Comparison of ENCODE assay signal across 8 cellular contexts in the genomic region with DNA sequence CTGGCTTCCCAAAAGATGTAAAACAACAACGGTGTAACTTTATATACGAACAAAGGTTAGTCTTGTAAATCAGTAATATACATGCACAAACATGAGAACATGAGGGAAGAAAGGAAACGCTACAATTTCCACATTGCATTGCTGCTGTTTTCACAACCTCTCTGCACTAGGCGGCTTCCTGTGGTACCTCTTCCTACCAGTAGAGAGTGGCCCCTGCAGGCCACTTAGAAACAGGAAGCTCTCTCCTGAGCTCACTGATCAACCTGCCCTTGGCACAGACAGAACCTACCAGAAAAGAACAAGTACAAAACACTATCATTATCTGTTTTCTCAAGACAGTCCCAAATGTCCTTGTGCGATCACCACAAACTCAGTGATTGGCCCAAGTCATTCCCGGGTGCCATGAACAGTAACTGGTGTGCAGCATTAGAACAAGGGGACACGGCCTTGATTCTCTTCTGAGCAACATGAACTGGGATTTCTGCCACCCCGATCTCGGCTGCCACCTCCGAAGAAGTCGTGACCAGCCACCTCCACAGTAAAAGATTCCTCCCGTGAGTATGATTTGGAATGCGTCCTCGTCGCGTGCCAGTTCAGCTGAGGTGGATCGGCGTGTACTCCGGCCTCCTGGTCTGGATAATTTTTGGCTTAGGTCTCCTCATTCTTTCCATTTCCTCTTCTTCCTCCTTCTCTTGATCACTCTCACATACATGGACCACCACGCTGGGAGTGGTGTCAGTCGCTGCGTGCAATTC. TPM values are rescaled to one million over a fixed set of nuclear protein-coding genes. Genes with fewer than 3 reads are reported as not detected.
DNase-seq lines count a peak whose midpoint lies in the region; ATAC-seq, FAIRE-seq and TF ChIP-seq lines count a peak whose summit lies in the region.

No MANE protein-coding gene starts in this region.

- H3K36me3 ChIP-seq in pancreas (peaks cover 0 to 20% (median 0%) of the 10 kb centered on the region in 3 donors), adrenal gland (replicated peaks in 1 of 2) (peaks cover 0 to 18% of the 10 kb centered on the region in 2 donors)

- H3K27me3 ChIP-seq in pancreas (no peaks in the 10 kb centered on the region), adrenal gland (no peaks in the 10 kb centered on the region)

- WGBS in pancreas, 2 donors: 84 to 87% methylated on average over 22 of the region's 22 CpGs
- 84 to 88% (median 86%) methylated on average over 22 of the region's 22 CpGs for WGBS in adrenal gland, 4 donors

- peak in 3 of 4 donors; percentile 41 to 56 (median 46) for ATAC-seq in pancreas
- ATAC-seq in HG03521 (IDR thresholded peaks at IDR 0.05; ENCODE audit: unreplicated experiment): no peak

- H3K4me1 ChIP-seq in pancreas (peaks cover 4 to 11% (median 10%) of the 10 kb centered on the region in 3 donors), adrenal gland (replicated peaks in 1 of 2) (peaks cover 0 to 15% of the 10 kb centered on the region in 2 donors)

- H3K27ac ChIP-seq in pancreas: no peak overlapping the region
- no peak overlapping the region for H3K27ac ChIP-seq in adrenal gland

- H3K9me3 ChIP-seq in pancreas (no peaks in the 10 kb centered on the region), adrenal gland (replicated peaks in 1 of 3) (no peaks in the 10 kb centered on the region)

- intact Hi-C loops in pancreas (cut with DNase I) (no loop called here), adrenal gland (cut with DNase I) (no loop called here)

- peak; percentile 68 for TF ChIP-seq CTCF in choroid plexus epithelial cell (conservative IDR thresholded peaks at IDR 0.05; ENCODE audit: low read depth, low read length)
- TF ChIP-seq CTCF in pancreas (IDR thresholded peaks at IDR 0.05): no peak
- peak in 2 of 6 experiments; percentile 7 to 25 for TF ChIP-seq CTCF in adrenal gland (IDR thresholded peaks at IDR 0.05)

- no peak for FAIRE-seq in pancreas (lab: Jason Lieb, UNC)

- no peak for TF ChIP-seq POLR2A in adrenal gland (IDR thresholded peaks at IDR 0.05)

- no peak overlapping the region for H3K4me3 ChIP-seq in choroid plexus epithelial cell (ENCODE audit: low read depth, low read length)
- no peak overlapping the region for H3K4me3 ChIP-seq in pancreas
- no peak overlapping the region for H3K4me3 ChIP-seq in adrenal gland

- DNase-seq in NCI-H2029 (lab: John Stamatoyannopoulos, UW) (peak; percentile 15), NCI-H2029 treated with DMSO at 0.1 percent for 48 hours (lab: John Stamatoyannopoulos, UW) (no peak), NCI-H69 (lab: John Stamatoyannopoulos, UW) (peak; percentile 33), choroid plexus epithelial cell (ENCODE audit: low read depth) (peak; percentile 68), pancreas (no peak), NCI-H146 treated with DMSO at 0.1 percent for 48 hours (lab: John Stamatoyannopoulos, UW; ENCODE audit: unreplicated experiment) (no peak), adrenal gland (no peak)

RNA-seq across cellular contexts. Expression of gene KCNE1, which starts 5.7 kb away (rescaled TPM):
- total RNA-seq in pancreas: under 1 TPM; 0.20 to 0.75 (median 0.31) TPM
- under 1 TPM; 0.05 to 0.30 TPM for polyA plus RNA-seq in pancreas
- total RNA-seq in adrenal gland: 1 to 10 TPM in 7 of 8 donors, under 1 TPM in 1; 0.12 to 4.8 (median 2.3) TPM
- polyA plus RNA-seq in adrenal gland: 1 to 10 TPM in 1 of 3 donors, under 1 TPM in 2; 0.37 to 2.3 (median 0.57) TPM

Comparison
In these comparisons a context has a peak if more than half of its experiments do, and no peak if none do; other contexts are left out.
1. DNase-seq: peak in NCI-H2029 (single experiment), NCI-H69 (single experiment) and choroid plexus epithelial cell (single experiment); none in NCI-H2029 treated with DMSO at 0.1 percent for 48 hours (single experiment), pancreas (0 of 6), NCI-H146 treated with DMSO at 0.1 percent for 48 hours (single experiment) and adrenal gland (0 of 7).